ENCODE assay signal across 25 cellular contexts in genomic region chr17:57852955-57853328, GRCh38. TPM values are rescaled to one million over a fixed set of nuclear protein-coding genes. Genes with fewer than 3 reads are reported as not detected.
DNase-seq lines count a peak whose midpoint lies in the region; ATAC-seq and TF ChIP-seq lines count a peak whose summit lies in the region.
"Had no signal": no experiment of that assay in that cellular context is flagged by ENCODE, and none has a peak within 500 bp of the region (broad histone marks: within the 10 kb centered on the region; RNA-seq: fewer than 3 reads in every experiment).

No MANE protein-coding gene starts in this region.

- no peaks in the 10 kb centered on the region for H3K9me3 Mint-ChIP-seq in activated naive CD4-positive, alpha-beta T cell treated with anti-CD3 and anti-CD28 coated beads, Interleukin-2, amount 10 ng/mL, durations not matched to agents 7 days and 5 days
- H3K9me3 Mint-ChIP-seq in nephron (no peaks in the 10 kb centered on the region), neural progenitor cell (no peaks in the 10 kb centered on the region)
- H3K9me3 Mint-ChIP-seq: CD4-positive, alpha-beta memory T cell; immature natural killer cell; stimulated activated effector memory CD8-positive, alpha-beta T cell treated with anti-CD3 and anti-CD28 coated beads, Interleukin-12 subunit alpha, Interleukin-12 subunit beta, amount 100 ng/mL, for 72 hours; T-helper 2 cell treated with Interferon-gamma antibody and Interleukin-4, amounts not matched to agents 5 μg/mL and 100 μg/mL, for 36 hours had no signal

- H3K36me3 ChIP-seq in body of pancreas (replicated peaks in 1 of 2; ENCODE audit: insufficient read depth in 1 of 2, low read depth in 2 of 2) (no peaks in the 10 kb centered on the region), thoracic aorta (no peaks in the 10 kb centered on the region), left lung (peaks cover 0 to 7% of the 10 kb centered on the region in 2 donors), neural progenitor cell (no peaks in the 10 kb centered on the region)

- TF ChIP-seq CTCF in body of pancreas (IDR thresholded peaks at IDR 0.05) = no peak
- no peak for TF ChIP-seq CTCF in nephron (IDR thresholded peaks at IDR 0.05; ENCODE audit: unreplicated experiment in 3 of 3)
- TF ChIP-seq CTCF in thoracic aorta (IDR thresholded peaks at IDR 0.05) = no peak
- TF ChIP-seq CTCF in left lung (IDR thresholded peaks at IDR 0.05) = no peak
- no peak for TF ChIP-seq CTCF in neural progenitor cell (IDR thresholded peaks at IDR 0.05)

- H2AFZ ChIP-seq in neural progenitor cell (replicated peaks) = no peak overlapping the region
- H2AFZ ChIP-seq: hepatocyte had no signal

- H3K27ac ChIP-seq in body of pancreas = peak overlapping the region; percentile 74 to 90 (median 89)
- H3K27ac ChIP-seq in thoracic aorta = peak overlapping the region; percentile 92
- no peak overlapping the region for H3K27ac ChIP-seq in left lung
- H3K27ac ChIP-seq in neural progenitor cell = no peak overlapping the region
- H3K27ac ChIP-seq: epithelial cell of prostate had no signal

- H3K27ac Mint-ChIP-seq in activated naive CD4-positive, alpha-beta T cell treated with anti-CD3 and anti-CD28 coated beads, Interleukin-2, amount 10 ng/mL, durations not matched to agents 7 days and 5 days = no peak overlapping the region
- peak overlapping the region in 2 of 3 experiments; percentile 61 to 74 for H3K27ac Mint-ChIP-seq in nephron
- no peak overlapping the region for H3K27ac Mint-ChIP-seq in neural progenitor cell
- H3K27ac Mint-ChIP-seq: immature natural killer cell; stimulated activated effector memory CD8-positive, alpha-beta T cell treated with anti-CD3 and anti-CD28 coated beads, Interleukin-12 subunit alpha, Interleukin-12 subunit beta, amount 100 ng/mL, for 72 hours; T-helper 2 cell treated with Interferon-gamma antibody and Interleukin-4, amounts not matched to agents 5 μg/mL and 100 μg/mL, for 36 hours had no signal

- H3K4me2 ChIP-seq in neural progenitor cell = no peak overlapping the region

- TF ChIP-seq POLR2A in body of pancreas (IDR thresholded peaks at IDR 0.05) = no peak

- WGBS in body of pancreas, 2 donors = 39 to 47% methylated on average over 6 of the region's 6 CpGs

- H4K20me1 ChIP-seq in neural progenitor cell (ENCODE audit: low read depth) = no peaks in the 10 kb centered on the region

- peaks cover 19% of the 10 kb centered on the region for H3K79me2 ChIP-seq in neural progenitor cell (ENCODE audit: low read depth)

- peaks cover 9% of the 10 kb centered on the region for H3K27me3 Mint-ChIP-seq in activated naive CD4-positive, alpha-beta T cell treated with anti-CD3 and anti-CD28 coated beads, Interleukin-2, amount 10 ng/mL, durations not matched to agents 7 days and 5 days
- H3K27me3 Mint-ChIP-seq in nephron (ENCODE audit: low read depth) (no peaks in the 10 kb centered on the region), neural progenitor cell (ENCODE audit: insufficient read depth, low read depth) (peaks cover 19% of the 10 kb centered on the region)
- H3K27me3 Mint-ChIP-seq: CD4-positive, alpha-beta memory T cell had no signal

- H3K27me3 ChIP-seq in body of pancreas (no peaks in the 10 kb centered on the region), thoracic aorta (replicated peaks; ENCODE audit: insufficient read depth) (no peaks in the 10 kb centered on the region), left lung (no peaks in the 10 kb centered on the region), neural progenitor cell (no peaks in the 10 kb centered on the region)
- H3K27me3 ChIP-seq: hepatocyte had no signal

- H3K4me3 ChIP-seq in body of pancreas = no peak overlapping the region
- no peak overlapping the region for H3K4me3 ChIP-seq in thoracic aorta
- H3K4me3 ChIP-seq in left lung = no peak overlapping the region
- no peak overlapping the region for H3K4me3 ChIP-seq in neural progenitor cell
- H3K4me3 ChIP-seq: HAP-1, hepatocyte, mucosa of descending colon had no signal

- H3K36me3 Mint-ChIP-seq in activated naive CD4-positive, alpha-beta T cell treated with anti-CD3 and anti-CD28 coated beads, Interleukin-2, amount 10 ng/mL, durations not matched to agents 7 days and 5 days = peaks cover 14% of the 10 kb centered on the region
- H3K36me3 Mint-ChIP-seq in nephron (ENCODE audit: low read depth) (peaks cover 7% of the 10 kb centered on the region), neural progenitor cell (no peaks in the 10 kb centered on the region)
- H3K36me3 Mint-ChIP-seq: immature natural killer cell had no signal

- intact Hi-C loops in body of pancreas (cut with DNase I) = no loop called here
- intact Hi-C loops in left lung (cut with DNase I) = loop anchor here in 1 of 2 donors (10.0 kb wide), 1 partner anchor 262 kb away; no protein-coding TSS in a partner anchor

- CTCF ChIA-PET in activated naive CD4-positive, alpha-beta T cell treated with anti-CD3 and anti-CD28 coated beads, Interleukin-2, amount 10 ng/mL, durations not matched to agents 7 days and 5 days (lab: Charles Lee) = interaction anchor here (1.9 to 14.6 kb wide), 2 partner anchors 39 to 145 kb away, joined by 6 to 207 read pairs; no protein-coding TSS in a partner anchor

- H3K9me3 ChIP-seq in body of pancreas (no peaks in the 10 kb centered on the region), thoracic aorta (no peaks in the 10 kb centered on the region), left lung (no peaks in the 10 kb centered on the region), neural progenitor cell (ENCODE audit: low read depth) (no peaks in the 10 kb centered on the region)
- H3K9me3 ChIP-seq: HAP-1, mucosa of descending colon had no signal

- H3F3A ChIP-seq in neural progenitor cell (ENCODE audit: low read depth) = no peaks in the 10 kb centered on the region

- peaks cover 39% of the 10 kb centered on the region for H3K4me1 Mint-ChIP-seq in activated naive CD4-positive, alpha-beta T cell treated with anti-CD3 and anti-CD28 coated beads, Interleukin-2, amount 10 ng/mL, durations not matched to agents 7 days and 5 days
- peaks cover 60% of the 10 kb centered on the region for H3K4me1 Mint-ChIP-seq in nephron
- H3K4me1 Mint-ChIP-seq in neural progenitor cell = peaks cover 49% of the 10 kb centered on the region

- peak; percentile 3 for DNase-seq in activated naive CD4-positive, alpha-beta T cell treated with anti-CD3 and anti-CD28 coated beads, Interleukin-2, amount 10 ng/mL, durations not matched to agents 7 days and 5 days
- no peak for DNase-seq in activated naive CD4-positive, alpha-beta T cell treated with Interleukin-2 at 50 U/mL for 16 hours
- DNase-seq in body of pancreas (no peak), thoracic aorta (ENCODE audit: low spot score) (no peak), left lung (no peak), neural progenitor cell (ENCODE audit: low spot score) (no peak), anterior cingulate cortex (lab: John Stamatoyannopoulos, UW) (no peak)
- DNase-seq: 8988T; activated CD4-positive, alpha-beta T cell treated with anti-CD3 and anti-CD28 coated beads, Interleukin-2, amount 50 U/mL, for 1 hour; activated naive CD4-positive, alpha-beta T cell treated with anti-CD3 and anti-CD28 coated beads, Interleukin-2, amount 50 U/mL, for 16 hours; CD4-positive, alpha-beta memory T cell; cerebellar nuclear complex; foreskin fibroblast; immature natural killer cell; mucosa of descending colon; NCI-H1694; NCI-H2227 treated with DMSO at 0.1 percent for 48 hours; stimulated activated CD4-positive, alpha-beta T cell treated with anti-CD3 and anti-CD28 coated beads, Interleukin-2, amount 100 ng/mL, for 48 hours had no signal

- H3K4me3 Mint-ChIP-seq in activated naive CD4-positive, alpha-beta T cell treated with anti-CD3 and anti-CD28 coated beads, Interleukin-2, amount 10 ng/mL, durations not matched to agents 7 days and 5 days = no peak overlapping the region
- H3K4me3 Mint-ChIP-seq in nephron = peak overlapping the region in 2 of 3 experiments; percentile 52 to 60
- no peak overlapping the region for H3K4me3 Mint-ChIP-seq in neural progenitor cell
- H3K4me3 Mint-ChIP-seq: stimulated activated effector memory CD8-positive, alpha-beta T cell treated with anti-CD3 and anti-CD28 coated beads, Interleukin-12 subunit alpha, Interleukin-12 subunit beta, amount 100 ng/mL, for 72 hours; T-helper 2 cell treated with Interferon-gamma antibody and Interleukin-4, amounts not matched to agents 5 μg/mL and 100 μg/mL, for 36 hours had no signal

- no peak overlapping the region for H3K9ac ChIP-seq in neural progenitor cell

- no peak for ATAC-seq in body of pancreas
- no peak for ATAC-seq in thoracic aorta (ENCODE audit: insufficient number of reproducible peaks, low FRiP score, low read depth)
- no peak for ATAC-seq in left lung
- ATAC-seq: mucosa of descending colon; SK-N-SH treated with all-trans-retinoic acid at 6 μM for 48 hours; stimulated activated effector memory CD8-positive, alpha-beta T cell treated with anti-CD3 and anti-CD28 coated beads, Interleukin-12 subunit alpha, Interleukin-12 subunit beta, amount 100 ng/mL, for 72 hours had no signal

- peaks cover 69% of the 10 kb centered on the region for H3K4me1 ChIP-seq in body of pancreas
- H3K4me1 ChIP-seq in thoracic aorta (ENCODE audit: control insufficient read depth in 1 of 2, low read depth in 2 of 2) = peaks cover 40 to 71% of the 10 kb centered on the region in 2 donors
- peaks cover 21 to 35% of the 10 kb centered on the region in 2 donors for H3K4me1 ChIP-seq in left lung
- H3K4me1 ChIP-seq in neural progenitor cell = peaks cover 4% of the 10 kb centered on the region

RNA-seq across cellular contexts. Expression of gene MRPS23, which starts 3.1 kb away (rescaled TPM):
- total RNA-seq in body of pancreas = 10 to 100 TPM in 1 of 2 donors, 1 to 10 TPM in 1; 1.3 to 13.7 TPM
- 10 to 100 TPM; 16.2 to 16.6 TPM for total RNA-seq in thoracic aorta
- total RNA-seq in left lung = 10 to 100 TPM; 39.2 to 39.8 TPM
- 16.4 and 33.3 TPM in 2 replicates for total RNA-seq in neural progenitor cell (ENCODE audit: low replicate concordance)

Comparison
In these comparisons a context has a peak if more than half of its experiments do, and no peak if none do; other contexts are left out.
1. H3K27ac Mint-ChIP-seq: peak in nephron (2 of 3); none in activated naive CD4-positive, alpha-beta T cell treated with anti-CD3 and anti-CD28 coated beads, Interleukin-2, amount 10 ng/mL, durations not matched to agents 7 days and 5 days (single experiment) and neural progenitor cell (single experiment).
2. H3K4me3 Mint-ChIP-seq: peak in nephron (2 of 3); none in activated naive CD4-positive, alpha-beta T cell treated with anti-CD3 and anti-CD28 coated beads, Interleukin-2, amount 10 ng/mL, durations not matched to agents 7 days and 5 days (single experiment) and neural progenitor cell (single experiment).
3. H3K27ac ChIP-seq: peak in body of pancreas (4 of 4) and thoracic aorta (2 of 2); none in left lung (0 of 2) and neural progenitor cell (single experiment).